12 cellular contexts compared by ENCODE assay signal in the genomic region with DNA sequence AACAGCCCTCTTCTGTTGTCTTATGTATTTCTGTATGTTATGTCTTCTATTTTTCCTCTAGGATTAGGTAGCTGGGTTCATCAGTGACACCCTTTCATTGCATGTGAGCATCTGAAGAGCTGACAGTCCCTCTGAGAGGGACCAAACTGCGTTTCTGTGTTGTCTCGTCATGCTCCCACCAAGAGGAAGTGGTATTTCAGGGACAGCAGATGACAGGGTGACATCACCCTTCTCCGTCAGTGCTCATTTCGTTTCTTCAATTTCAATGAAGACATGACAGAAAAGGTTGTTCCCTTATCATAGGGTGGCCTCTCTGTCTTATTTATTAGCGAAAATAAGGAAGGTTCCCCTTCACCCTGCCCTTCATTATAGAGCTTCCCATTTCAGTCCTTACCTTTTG.
DNase-seq lines count a peak whose midpoint lies in the region; ATAC-seq and TF ChIP-seq lines count a peak whose summit lies in the region.
"Had no signal": no experiment of that assay in that cellular context is flagged by ENCODE, and none has a peak within 500 bp of the region (broad histone marks: within the 10 kb centered on the region; RNA-seq: fewer than 3 reads in every experiment).

No MANE protein-coding gene starts in this region.

- no peaks in the 10 kb centered on the region for H3K9me3 Mint-ChIP-seq in immature natural killer cell

- no peak overlapping the region for H2AFZ ChIP-seq in osteoblast (ENCODE audit: low read length)

- H3K4me3 ChIP-seq in osteoblast (ENCODE audit: insufficient read depth, low read length) (no peak overlapping the region), WERI-Rb-1 (ENCODE audit: low read depth, low read length) (no peak overlapping the region)
- H3K4me3 ChIP-seq: ascending aorta had no signal

- no peaks in the 10 kb centered on the region for H3K36me3 Mint-ChIP-seq in immature natural killer cell

- H3K27ac Mint-ChIP-seq in immature natural killer cell = peak overlapping the region in 1 of 6 donors; percentile 39

- no peak overlapping the region for H3K4me2 ChIP-seq in osteoblast (ENCODE audit: insufficient read depth, low read length)

- H3K79me2 ChIP-seq in osteoblast (ENCODE audit: insufficient read depth, low read length) = no peaks in the 10 kb centered on the region

- H3K27ac ChIP-seq in osteoblast (ENCODE audit: low read depth, low read length) = no peak overlapping the region
- no peak overlapping the region for H3K27ac ChIP-seq in WERI-Rb-1
- H3K27ac ChIP-seq: 22Rv1, ascending aorta had no signal

- H3K27me3 Mint-ChIP-seq in immature natural killer cell (ENCODE audit: low read depth in 3 of 3) = peaks cover 2 to 5% (median 3%) of the 10 kb centered on the region in 3 donors

- no peaks in the 10 kb centered on the region for H3K4me1 Mint-ChIP-seq in immature natural killer cell

- DNase-seq in SIG-M5 treated with dmso at 0.1 percent for 504 hours (lab: John Stamatoyannopoulos, UW; ENCODE audit: unreplicated experiment) (peak; percentile 47), SIG-M5 (lab: John Stamatoyannopoulos, UW) (no peak), NOMO-1 (lab: John Stamatoyannopoulos, UW; ENCODE audit: unreplicated experiment in 2 of 2) (peak; percentile 31 to 86), osteoblast (ENCODE audit: insufficient read length, low spot score, missing footprints) (peak; percentile 6), WERI-Rb-1 (no peak), immature natural killer cell (no peak)
- DNase-seq: left colon had no signal

- no peaks in the 10 kb centered on the region for H4K20me1 ChIP-seq in osteoblast (ENCODE audit: insufficient read depth, low read length)

- no peaks in the 10 kb centered on the region for H3K36me3 ChIP-seq in osteoblast (ENCODE audit: insufficient read depth, low read length)
- H3K36me3 ChIP-seq in WERI-Rb-1 = no peaks in the 10 kb centered on the region
- H3K36me3 ChIP-seq: ascending aorta had no signal

- TF ChIP-seq CTCF in osteoblast (IDR thresholded peaks at IDR 0.05; ENCODE audit: extremely low read depth, low read depth, low read length) (no peak), WERI-Rb-1 (IDR thresholded peaks at IDR 0.05; ENCODE audit: low read depth, low read length) (no peak)

- no peak overlapping the region for H3K4me3 Mint-ChIP-seq in immature natural killer cell

- no peaks in the 10 kb centered on the region for H3K27me3 ChIP-seq in osteoblast (ENCODE audit: insufficient read depth, low read length)
- no peaks in the 10 kb centered on the region for H3K27me3 ChIP-seq in WERI-Rb-1 (ENCODE audit: insufficient read depth, low read depth, severe bottlenecking)
- H3K27me3 ChIP-seq: ascending aorta had no signal

- H3K4me1 ChIP-seq in osteoblast (ENCODE audit: insufficient read depth, low read length) = no peaks in the 10 kb centered on the region
- H3K4me1 ChIP-seq: ascending aorta had no signal

- no peaks in the 10 kb centered on the region for H3K9me3 ChIP-seq in osteoblast (ENCODE audit: low read depth, low read length)
- no peaks in the 10 kb centered on the region for H3K9me3 ChIP-seq in WERI-Rb-1 (ENCODE audit: severe bottlenecking)
- H3K9me3 ChIP-seq: ascending aorta had no signal

- ATAC-seq in HG02623 (IDR thresholded peaks at IDR 0.05; ENCODE audit: unreplicated experiment) = peak; percentile 58
- no peak for ATAC-seq in HG02763 (IDR thresholded peaks at IDR 0.05; ENCODE audit: unreplicated experiment)
- ATAC-seq: esophagus mucosa, left colon had no signal

Comparison
In these comparisons a context has a peak if more than half of its experiments do, and no peak if none do; other contexts are left out.
1. DNase-seq: peak in SIG-M5 treated with dmso at 0.1 percent for 504 hours (single experiment), NOMO-1 (2 of 2) and osteoblast (single experiment); none in SIG-M5 (single experiment), WERI-Rb-1 (single experiment) and immature natural killer cell (0 of 3).